9 cellular contexts compared by ENCODE assay signal in genomic region chr4:78937837-78938236, GRCh38. TPM values are rescaled to one million over a fixed set of nuclear protein-coding genes. Genes with fewer than 3 reads are reported as not detected.
DNase-seq lines count a peak whose midpoint lies in the region; ATAC-seq, FAIRE-seq and TF ChIP-seq lines count a peak whose summit lies in the region.
"Had no signal": no experiment of that assay in that cellular context is flagged by ENCODE, and none has a peak within 500 bp of the region (broad histone marks: within the 10 kb centered on the region; RNA-seq: fewer than 3 reads in every experiment).

No MANE protein-coding gene starts in this region.

- no peak overlapping the region for H4K8ac ChIP-seq in IMR-90 (ENCODE audit: low read depth in 2 of 2, low read length in 2 of 2)

- H2BK120ac ChIP-seq in IMR-90 (ENCODE audit: low read depth, low read length), result no peak overlapping the region; the same call in 1 of the 2 replicates

- peaks cover 3% of the 10 kb centered on the region for H3K9me1 ChIP-seq in IMR-90 (ENCODE audit: insufficient read depth, low read length)

- H3K27me3 Mint-ChIP-seq in CD4-positive, alpha-beta T cell, result peaks cover 4% of the 10 kb centered on the region
- H3K27me3 Mint-ChIP-seq in astrocyte (ENCODE audit: low read depth, unreplicated experiment), result peaks cover 3% of the 10 kb centered on the region

- no peaks in the 10 kb centered on the region; the same call in 1 of the 2 replicates for H3K36me3 ChIP-seq in IMR-90 (ENCODE audit: control insufficient read depth, insufficient read depth, low read length)
- peaks cover 2% of the 10 kb centered on the region for H3K36me3 ChIP-seq in astrocyte (ENCODE audit: insufficient read depth, low read length)
- peaks cover 13% of the 10 kb centered on the region for H3K36me3 ChIP-seq in mesodermal cell (ENCODE audit: control insufficient read depth, insufficient read depth, low read length)
- no peaks in the 10 kb centered on the region; the same call in 1 of the 2 replicates for H3K36me3 ChIP-seq in H7 (replicated peaks; ENCODE audit: control insufficient read depth, insufficient read depth, low read length)

- no peak overlapping the region for H3K56ac ChIP-seq in IMR-90 (ENCODE audit: extremely low read depth, insufficient read depth, low read length)

- no peak for DNase-seq in CD4-positive, alpha-beta T cell
- DNase-seq in IMR-90, result peak; percentile 16
- DNase-seq in astrocyte (ENCODE audit: low read depth), result peak; percentile 39
- DNase-seq in NCI-H1092 (lab: John Stamatoyannopoulos, UW), result no peak
- no peak for DNase-seq in H7
- DNase-seq: stimulated activated naive CD4-positive, alpha-beta T cell treated with Interleukin-2 at 50 U/mL for 16 hours had no signal

- peaks cover 21% of the 10 kb centered on the region for H3K36me3 Mint-ChIP-seq in CD4-positive, alpha-beta T cell (ENCODE audit: low read depth)
- H3K36me3 Mint-ChIP-seq in astrocyte (ENCODE audit: low read depth, unreplicated experiment), result no peaks in the 10 kb centered on the region

- no peak overlapping the region for H3K14ac ChIP-seq in IMR-90 (replicated peaks; ENCODE audit: low read depth, low read length)

- TF ChIP-seq CTCF in CD4-positive, alpha-beta T cell (IDR thresholded peaks at IDR 0.05), result no peak
- TF ChIP-seq CTCF in IMR-90 (conservative IDR thresholded peaks at IDR 0.05; ENCODE audit: low read depth, low read length) (no peak), astrocyte (IDR thresholded peaks at IDR 0.05; ENCODE audit: insufficient read depth, low read depth, low read length) (no peak)

- H2AK5ac ChIP-seq in IMR-90 (ENCODE audit: low read depth, low read length), result peak overlapping the region; percentile 10; the same call in 1 of the 2 replicates

- no peak overlapping the region for H3K18ac ChIP-seq in IMR-90 (ENCODE audit: low read depth, low read length)

- no TSS peak for BruUV-seq in IMR-90 (replicated peaks; lab: Mats Ljungman, UMichigan)

- H4K20me1 ChIP-seq in IMR-90 (ENCODE audit: insufficient read depth, low read length), result no peaks in the 10 kb centered on the region; the same call in 1 of the 2 replicates
- peaks cover 7% of the 10 kb centered on the region for H4K20me1 ChIP-seq in astrocyte (ENCODE audit: insufficient read depth, low read length)

- TF ChIP-seq RAD21 in IMR-90 (IDR thresholded peaks at IDR 0.05; ENCODE audit: low read length), result no peak

- H2BK5ac ChIP-seq in IMR-90 (ENCODE audit: low read depth, low read length, poor library complexity, severe bottlenecking), result no peak overlapping the region

- H3K4me1 ChIP-seq in IMR-90 (ENCODE audit: control insufficient read depth, insufficient read depth, low read length) (peaks cover 2% of the 10 kb centered on the region; the same call in 1 of the 2 replicates), astrocyte (ENCODE audit: insufficient read depth, low read length) (peaks cover 11% of the 10 kb centered on the region), mesodermal cell (ENCODE audit: control insufficient read depth, insufficient read depth, low read length, poor library complexity, severe bottlenecking) (no peaks in the 10 kb centered on the region)

- H3K79me1 ChIP-seq in IMR-90 (ENCODE audit: low read depth in 1 of 2, low read length in 2 of 2), result peaks cover 17 to 19% of the 10 kb centered on the region in 2 experiments

- H3K79me2 ChIP-seq in astrocyte (ENCODE audit: insufficient read depth, low read length), result peaks cover 31% of the 10 kb centered on the region

- no peak overlapping the region for H3K4me3 ChIP-seq in IMR-90 (ENCODE audit: insufficient read depth, low read depth, low read length)
- peak overlapping the region; percentile 91 for H3K4me3 ChIP-seq in astrocyte (ENCODE audit: insufficient read depth, low read depth, low read length)
- peak overlapping the region; percentile 74 for H3K4me3 ChIP-seq in mesodermal cell (ENCODE audit: extremely low read depth, insufficient read depth, low read length, poor library complexity, severe bottlenecking)
- no peak overlapping the region for H3K4me3 ChIP-seq in H7 (ENCODE audit: insufficient read depth, low read depth, low read length)

- H2BK15ac ChIP-seq in IMR-90 (ENCODE audit: low read depth, low read length), result no peak overlapping the region

- peaks cover 44% of the 10 kb centered on the region for H3K4me1 Mint-ChIP-seq in CD4-positive, alpha-beta T cell (ENCODE audit: low read depth)
- no peaks in the 10 kb centered on the region for H3K4me1 Mint-ChIP-seq in astrocyte (ENCODE audit: low read depth, unreplicated experiment)

- no peak for TF ChIP-seq POLR2A in IMR-90 (IDR thresholded peaks at IDR 0.05; ENCODE audit: low read depth, low read length)

- POLR2A ChIA-PET in CD4-positive, alpha-beta T cell (lab: Charles Lee), result interaction anchor here (0.8 to 1.7 kb wide), 5 partner anchors 10 to 1188 kb away, joined by 3 to 6 read pairs (median 3); no protein-coding TSS in a partner anchor
- POLR2A ChIA-PET in IMR-90 (lab: Charles Lee; ENCODE audit: unreplicated experiment), result no interaction called here

- in situ Hi-C loops in IMR-90 (cut with MboI; ENCODE audit: low sequenced_read_pairs), result loop anchor here (25.0 kb wide), 1 partner anchor 1399 kb away; the partner anchor contains the start of gene CFAP299

- H3K4me2 ChIP-seq in IMR-90 (ENCODE audit: low read depth, low read length) (peak overlapping the region; percentile 63), astrocyte (ENCODE audit: low read length) (peak overlapping the region; percentile 98)

- CTCF ChIA-PET in CD4-positive, alpha-beta T cell (lab: Charles Lee), result interaction anchor here (2.7 kb wide), 1 partner anchor 15 kb away, joined by 13 read pairs; no protein-coding TSS in a partner anchor
- CTCF ChIA-PET in IMR-90 (lab: Yijun Ruan, JAX), result interaction anchor here (1.0 kb wide), 1 partner anchor 11 kb away, joined by 3 read pairs; no protein-coding TSS in a partner anchor

- H3K9me3 ChIP-seq in CD4-positive, alpha-beta T cell (ENCODE audit: control insufficient read depth, low read length), result no peaks in the 10 kb centered on the region
- H3K9me3 ChIP-seq in IMR-90 (ENCODE audit: control insufficient read depth, insufficient read depth, low read length), result no peaks in the 10 kb centered on the region
- no peaks in the 10 kb centered on the region for H3K9me3 ChIP-seq in astrocyte (ENCODE audit: insufficient read depth, low read depth, low read length)
- H3K9me3 ChIP-seq in mesodermal cell (ENCODE audit: control insufficient read depth, low read length), result no peaks in the 10 kb centered on the region

- WGBS in IMR-90 (ENCODE audit: extremely low coverage in 2 of 2, insufficient read length in 1 of 2), 2 experiments, result 100% methylated on average over 2 of the region's 4 CpGs; no CpG with 5 or more reads in 1 of the 2 experiments
- 43 to 57% methylated on average over 2 to 3 of the region's 4 CpGs for WGBS in mesodermal cell (ENCODE audit: insufficient coverage in 2 of 2), 2 experiments

- H3K9ac ChIP-seq in IMR-90 (ENCODE audit: low read depth, low read length) (no peak overlapping the region), astrocyte (ENCODE audit: low read length) (peak overlapping the region; percentile 92)

- no peak overlapping the region for H2AK9ac ChIP-seq in IMR-90 (replicated peaks; ENCODE audit: low read depth, low read length, poor library complexity)

- H3K27ac ChIP-seq in CD4-positive, alpha-beta T cell (ENCODE audit: low read depth, low read length), result no peak overlapping the region
- H3K27ac ChIP-seq in IMR-90 (ENCODE audit: insufficient read depth, low read length) (no peak overlapping the region), astrocyte (ENCODE audit: low read depth, low read length) (no peak overlapping the region), mesodermal cell (ENCODE audit: low read depth, low read length, severe bottlenecking) (no peak overlapping the region)

- peak overlapping the region; percentile 93 for H3K4me3 Mint-ChIP-seq in CD4-positive, alpha-beta T cell
- peak overlapping the region; percentile 100 for H3K4me3 Mint-ChIP-seq in astrocyte (ENCODE audit: unreplicated experiment)

- peak overlapping the region; percentile 70 for H3K23ac ChIP-seq in IMR-90 (ENCODE audit: low read depth, low read length)

- H3K27ac Mint-ChIP-seq in CD4-positive, alpha-beta T cell, result no peak overlapping the region
- H3K27ac Mint-ChIP-seq in astrocyte (ENCODE audit: unreplicated experiment), result no peak overlapping the region

- H3K9me3 Mint-ChIP-seq in CD4-positive, alpha-beta T cell, result no peaks in the 10 kb centered on the region
- no peaks in the 10 kb centered on the region for H3K9me3 Mint-ChIP-seq in astrocyte (ENCODE audit: unreplicated experiment)

- dilution Hi-C loops in IMR-90 (cut with HindIII; ENCODE audit: low sequenced_read_pairs, unreplicated experiment), result no loop called here

- peak; percentile 26 for FAIRE-seq in astrocyte (lab: Jason Lieb, UNC)

- H2BK20ac ChIP-seq in IMR-90 (ENCODE audit: low read depth, low read length), result no peak overlapping the region

- no peaks in the 10 kb centered on the region for H3K27me3 ChIP-seq in CD4-positive, alpha-beta T cell (ENCODE audit: control insufficient read depth, insufficient read depth, low read length)
- H3K27me3 ChIP-seq in IMR-90 (ENCODE audit: control insufficient read depth, insufficient read depth, low read length) (peaks cover under 1% of the 10 kb centered on the region), astrocyte (ENCODE audit: insufficient read depth, low read length) (peaks cover under 1% of the 10 kb centered on the region), H7 (ENCODE audit: control insufficient read depth, insufficient read depth, low read length) (no peaks in the 10 kb centered on the region)

- intact Hi-C loops in CD4-positive, alpha-beta T cell (cut with DNase I, micrococcal nuclease), result loop anchor here (5.0 kb wide), 3 partner anchors 156 to 1861 kb away; partner anchors contain the start of genes BMP2K (in 1 of the 2) and CCNI (in 1 of the 2)
- intact Hi-C loops in IMR-90 (cut with micrococcal nuclease), result loop anchor here (10.0 kb wide), 1 partner anchor 973 kb away; no protein-coding TSS in a partner anchor

- H4K5ac ChIP-seq in IMR-90 (ENCODE audit: low read depth, low read length), result no peak overlapping the region

- no peak overlapping the region for H2AFZ ChIP-seq in IMR-90 (replicated peaks; ENCODE audit: low read length, poor library complexity)
- no peak overlapping the region for H2AFZ ChIP-seq in astrocyte (ENCODE audit: low read depth, low read length)

- ATAC-seq in CD4-positive, alpha-beta T cell (ENCODE audit: poor library complexity), result no peak
- ATAC-seq in IMR-90 (ENCODE audit: low read depth) (no peak), GM18519 (IDR thresholded peaks at IDR 0.05; ENCODE audit: low FRiP score, unreplicated experiment) (no peak), HG03159 (IDR thresholded peaks at IDR 0.05; ENCODE audit: unreplicated experiment) (no peak)

- no peak overlapping the region for H4K91ac ChIP-seq in IMR-90 (ENCODE audit: insufficient read depth, low read depth, low read length)

- no peak overlapping the region for H3K4ac ChIP-seq in IMR-90 (ENCODE audit: low read depth, low read length)

RNA-seq across cellular contexts. Expression of gene PAQR3, which starts 1.4 kb away (rescaled TPM):
- 10 to 100 TPM; 29.5 to 30.7 TPM for total RNA-seq in CD4-positive, alpha-beta T cell
- total RNA-seq in IMR-90 (2012; rRNA removed) (11.5 and 20.0 TPM in 2 replicates), astrocyte (23.9 and 29.0 TPM in 2 replicates)
- polyA plus RNA-seq in IMR-90 (2012; rRNA removed), result 8.2 and 11.8 TPM in 2 replicates
- polyA plus RNA-seq in IMR-90 (2012; cell fraction: cytosol; rRNA removed), result 1.8 and 2.2 TPM in 2 replicates
- 2.6 and 16.7 TPM in 2 replicates for polyA plus RNA-seq in IMR-90 (2012; cell fraction: nucleus; rRNA removed; ENCODE audit: low replicate concordance)
- 36.0 TPM for polyA plus RNA-seq in mesodermal cell (2013, experiment 1 of 2)
- 37.1 TPM for polyA plus RNA-seq in mesodermal cell (2013, experiment 2 of 2)
- 23.9 and 26.9 TPM in 2 replicates for total RNA-seq in H7 (2014; rRNA removed; shearing (Covaris generic))

Comparison
In these comparisons a context has a peak if more than half of its experiments do, and no peak if none do; other contexts are left out.
1. DNase-seq: peak in IMR-90 (single experiment) and astrocyte (single experiment); none in CD4-positive, alpha-beta T cell (0 of 10), NCI-H1092 (single experiment) and H7 (single experiment).
2. H3K4me3 ChIP-seq: peak in astrocyte (single experiment) and mesodermal cell (single experiment); none in IMR-90 (single experiment) and H7 (single experiment).